8 cellular contexts compared by ENCODE assay signal in the genomic region with DNA sequence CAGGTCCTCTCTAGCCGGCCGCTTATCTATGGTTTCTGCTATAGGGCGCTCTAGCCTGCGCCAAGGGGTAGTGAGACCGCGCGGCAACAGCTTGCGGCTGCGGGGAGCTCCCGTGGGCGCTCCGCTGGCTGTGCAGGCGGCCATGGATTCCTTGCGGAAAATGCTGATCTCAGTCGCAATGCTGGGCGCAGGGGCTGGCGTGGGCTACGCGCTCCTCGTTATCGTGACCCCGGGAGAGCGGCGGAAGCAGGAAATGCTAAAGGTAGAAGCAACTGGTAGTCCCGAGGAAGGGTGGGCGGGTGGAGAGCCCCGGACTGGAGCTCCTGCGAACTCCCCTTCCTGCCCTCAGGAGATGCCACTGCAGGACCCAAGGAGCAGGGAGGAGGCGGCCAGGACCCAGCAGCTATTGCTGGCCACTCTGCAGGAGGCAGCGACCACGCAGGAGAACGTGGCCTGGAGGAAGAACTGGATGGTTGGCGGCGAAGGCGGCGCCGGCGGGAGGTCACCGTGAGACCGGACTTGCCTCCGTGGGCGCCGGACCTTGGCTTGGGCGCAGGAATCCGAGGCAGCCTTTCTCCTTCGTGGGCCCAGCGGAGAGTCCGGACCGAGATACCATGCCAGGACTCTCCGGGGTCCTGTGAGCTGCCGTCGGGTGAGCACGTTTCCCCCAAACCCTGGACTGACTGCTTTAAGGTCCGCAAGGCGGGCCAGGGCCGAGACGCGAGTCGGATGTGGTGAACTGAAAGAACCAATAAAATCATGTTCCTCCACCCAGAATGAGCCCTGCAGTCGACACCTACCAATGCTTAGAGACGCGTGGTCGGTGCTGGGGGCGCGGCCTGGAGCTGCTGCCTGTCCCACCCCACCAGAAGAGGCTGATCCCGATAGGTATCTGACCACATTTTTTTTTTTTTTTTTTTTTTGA. TPM values are rescaled to one million over a fixed set of nuclear protein-coding genes. Genes with fewer than 3 reads are reported as not detected.
DNase-seq lines count a peak whose midpoint lies in the region; ATAC-seq and TF ChIP-seq lines count a peak whose summit lies in the region.

TSS of gene LBHD1 (minus strand) at position 664 of the 925 bp plus-strand sequence. CDS start 2,236 bp downstream, outside the sequence.
TSS of gene UQCC3 (plus strand) at position 70 of the 925 bp plus-strand sequence. CDS start at position 143, 73 bp downstream.

- peak; percentile 59 for ATAC-seq in HG02840 (IDR thresholded peaks at IDR 0.05; ENCODE audit: low FRiP score, unreplicated experiment)
- peak; percentile 93 for ATAC-seq in sciatic nerve

- intact Hi-C loops in sciatic nerve (cut with DNase I): no loop called here

- DNase-seq in GM10266 (ENCODE audit: extremely low spot score): peak; percentile 84
- peak; percentile 79 for DNase-seq in NCI-H2029 (lab: John Stamatoyannopoulos, UW)
- peak; percentile 60 for DNase-seq in T-helper 9 cell
- peak; percentile 92 for DNase-seq in astrocyte of the hippocampus (ENCODE audit: low read depth, low spot score)
- peak; percentile 42 to 91 (median 71) for DNase-seq in hypothalamus (lab: John Stamatoyannopoulos, UW)
- DNase-seq in sciatic nerve (ENCODE audit: low spot score): peak; percentile 81
- DNase-seq in GM19240 (ENCODE audit: insufficient read length, low spot score): no peak

- no peak for TF ChIP-seq CTCF in GM10266 (IDR thresholded peaks at IDR 0.05; ENCODE audit: control insufficient read depth, insufficient read depth, low read depth, missing control alignments)

RNA-seq across cellular contexts. Expression of gene LBHD1, which starts in this region (rescaled TPM):
- 4.9 TPM for total RNA-seq in sciatic nerve

RNA-seq across cellular contexts. Expression of gene UQCC3, which starts in this region (rescaled TPM):
- total RNA-seq in sciatic nerve: 7.1 TPM
